ENCODE assay signal across 5 cellular contexts in genomic region chr1:208844158-208844557, GRCh38.
"Had no signal": no experiment of that assay in that cellular context is flagged by ENCODE, and none has a peak within 500 bp of the region (broad histone marks: within the 10 kb centered on the region; RNA-seq: fewer than 3 reads in every experiment).

No MANE protein-coding gene starts in this region.

- H3K4me3 ChIP-seq: K562 had no signal

- ATAC-seq: HepG2, K562 had no signal

- DNase-seq: IMR-90 had no signal

- H3K27ac ChIP-seq: HL-60 had no signal

- H3K27me3 Mint-ChIP-seq: IgD-negative memory B cell had no signal

- H3K36me3 Mint-ChIP-seq: IgD-negative memory B cell had no signal

- H3K27ac Mint-ChIP-seq: IgD-negative memory B cell had no signal

- H3K4me1 Mint-ChIP-seq: IgD-negative memory B cell had no signal

- H3K4me3 Mint-ChIP-seq: IgD-negative memory B cell had no signal
